ENCODE assay signal across 10 cellular contexts in genomic region chr2:22842209-22842608, GRCh38.
"Had no signal": no experiment of that assay in that cellular context is flagged by ENCODE, and none has a peak within 500 bp of the region (broad histone marks: within the 10 kb centered on the region; RNA-seq: fewer than 3 reads in every experiment).

No MANE protein-coding gene starts in this region.

- H3K36me3 ChIP-seq: HAP-1 had no signal

- ATAC-seq: HCT116, K562 had no signal

- H3K27ac ChIP-seq: GM23248 had no signal

- H3K4me1 ChIP-seq: HAP-1 had no signal

- H3K4me3 ChIP-seq: GM23248, HAP-1, K562 had no signal

- H3K9me3 ChIP-seq: HAP-1 had no signal

- FAIRE-seq: HTR-8/SVneo, K562 had no signal

- DNase-seq: GM23248, GOT3, H7, HFFc6, IMR-90, KG1 had no signal
